In genomic region chr20:9617062-9617461, GRCh38 we compare ENCODE assay signal across 8 cellular contexts.
DNase-seq lines count a peak whose midpoint lies in the region; ATAC-seq and TF ChIP-seq lines count a peak whose summit lies in the region.

No MANE protein-coding gene starts in this region.

- intact Hi-C loops in heart left ventricle (cut with DNase I): loop anchor here (2.0 to 10.0 kb wide), 14 partner anchors 290 to 1930 kb away; no protein-coding TSS in a partner anchor

- TF ChIP-seq POLR2A in NB4 (IDR thresholded peaks at IDR 0.05; ENCODE audit: extremely low read depth, insufficient read length) (no peak), heart left ventricle (IDR thresholded peaks at IDR 0.05) (no peak)

- DNase-seq in CD1c-positive myeloid dendritic cell (ENCODE audit: extremely low spot score) (peak; percentile 84), NB4 (ENCODE audit: low read depth) (peak; percentile 73), SIG-M5 treated with dmso at 0.1 percent for 504 hours (lab: John Stamatoyannopoulos, UW; ENCODE audit: unreplicated experiment) (peak; percentile 72), heart left ventricle (peak in 4 of 5 donors; percentile 29 to 54 (median 42)), putamen (ENCODE audit: low spot score) (peak; percentile 53)
- peak; percentile 66 for DNase-seq in activated naive CD4-positive, alpha-beta T cell treated with anti-CD3 and anti-CD28 coated beads, Interleukin-2, amount 10 ng/mL, durations not matched to agents 7 days and 5 days

- H3K4me3 ChIP-seq in NB4 (ENCODE audit: low read depth, low read length) (no peak overlapping the region), heart left ventricle (no peak overlapping the region)

- CTCF ChIA-PET in activated naive CD4-positive, alpha-beta T cell treated with anti-CD3 and anti-CD28 coated beads, Interleukin-2, amount 10 ng/mL, durations not matched to agents 7 days and 5 days (lab: Charles Lee): interaction anchor here (0.6 to 1.7 kb wide), 12 partner anchors 8 to 810 kb away, joined by 3 to 14 read pairs (median 4); no protein-coding TSS in a partner anchor

- H3K36me3 Mint-ChIP-seq in activated naive CD4-positive, alpha-beta T cell treated with anti-CD3 and anti-CD28 coated beads, Interleukin-2, amount 10 ng/mL, durations not matched to agents 7 days and 5 days: no peaks in the 10 kb centered on the region

- H3K4me1 Mint-ChIP-seq in activated naive CD4-positive, alpha-beta T cell treated with anti-CD3 and anti-CD28 coated beads, Interleukin-2, amount 10 ng/mL, durations not matched to agents 7 days and 5 days: no peaks in the 10 kb centered on the region

- peaks cover 0 to 20% (median 3%) of the 10 kb centered on the region in 9 donors for H3K27me3 ChIP-seq in heart left ventricle

- H3K9me3 Mint-ChIP-seq in activated naive CD4-positive, alpha-beta T cell treated with anti-CD3 and anti-CD28 coated beads, Interleukin-2, amount 10 ng/mL, durations not matched to agents 7 days and 5 days: no peaks in the 10 kb centered on the region

- peaks cover 0 to 5% (median 0%) of the 10 kb centered on the region in 12 donors for H3K4me1 ChIP-seq in heart left ventricle

- ATAC-seq in GM21576 (IDR thresholded peaks at IDR 0.05; ENCODE audit: unreplicated experiment): peak; percentile 32
- ATAC-seq in heart left ventricle: peak in 2 of 4 donors; percentile 62 to 73
- ATAC-seq in HG02840 (IDR thresholded peaks at IDR 0.05; ENCODE audit: low FRiP score, unreplicated experiment): no peak

- no peaks in the 10 kb centered on the region for H3K27me3 Mint-ChIP-seq in activated naive CD4-positive, alpha-beta T cell treated with anti-CD3 and anti-CD28 coated beads, Interleukin-2, amount 10 ng/mL, durations not matched to agents 7 days and 5 days

- H3K27ac Mint-ChIP-seq in activated naive CD4-positive, alpha-beta T cell treated with anti-CD3 and anti-CD28 coated beads, Interleukin-2, amount 10 ng/mL, durations not matched to agents 7 days and 5 days: no peak overlapping the region

- H3K4me3 Mint-ChIP-seq in activated naive CD4-positive, alpha-beta T cell treated with anti-CD3 and anti-CD28 coated beads, Interleukin-2, amount 10 ng/mL, durations not matched to agents 7 days and 5 days: no peak overlapping the region

- H3K27ac ChIP-seq in heart left ventricle: no peak overlapping the region

- WGBS in heart left ventricle, 4 donors: 1 to 2% (median 2%) methylated on average over 9 of the region's 9 CpGs

- no peaks in the 10 kb centered on the region for H3K36me3 ChIP-seq in heart left ventricle

- TF ChIP-seq CTCF in NB4 (IDR thresholded peaks at IDR 0.05; ENCODE audit: low read depth, low read length): peak; percentile 61
- TF ChIP-seq CTCF in heart left ventricle (IDR thresholded peaks at IDR 0.05): peak; percentile 72 to 90 (median 84)

- H3K9me3 ChIP-seq in heart left ventricle: no peaks in the 10 kb centered on the region
